In genomic region chr6:139449611-139450000, GRCh38 we compare ENCODE assay signal across 1 cellular context.
TF ChIP-seq lines count a peak whose summit lies in the region.

No MANE protein-coding gene starts in this region.

TF ChIP-seq in HepG2, 621 proteins besides CTCF, POLR2A, EP300 and RAD21 (continued from another document):
- TF ChIP-seq KIAA2018 (CRISPR knock-in tag; IDR thresholded peaks at IDR 0.05; ENCODE audit: borderline replicate concordance) (no peak), NFE2L1 (CRISPR knock-in tag; IDR thresholded peaks at IDR 0.05; ENCODE audit: borderline replicate concordance) (no peak)
TF ChIP-seq in HepG2: peak in this region for 2.
